In genomic region chr10:78458983-78459638, GRCh38 we compare ENCODE assay signal across 9 cellular contexts.
DNase-seq lines count a peak whose midpoint lies in the region; ATAC-seq and TF ChIP-seq lines count a peak whose summit lies in the region.
"Had no signal": no experiment of that assay in that cellular context is flagged by ENCODE, and none has a peak within 500 bp of the region (broad histone marks: within the 10 kb centered on the region; RNA-seq: fewer than 3 reads in every experiment).

No MANE protein-coding gene starts in this region.

- TF ChIP-seq CTCF in choroid plexus epithelial cell (conservative IDR thresholded peaks at IDR 0.05; ENCODE audit: low read depth, low read length) = no peak

- ATAC-seq in HG03159 (IDR thresholded peaks at IDR 0.05; ENCODE audit: unreplicated experiment) = no peak

- H3K4me3 ChIP-seq in choroid plexus epithelial cell (ENCODE audit: low read depth, low read length) (no peak overlapping the region), skeletal muscle cell (ENCODE audit: low read depth, low read length) (no peak overlapping the region)

- DNase-seq in SIG-M5 treated with dmso at 0.1 percent for 504 hours (lab: John Stamatoyannopoulos, UW; ENCODE audit: unreplicated experiment) (peak; percentile 47), SIG-M5 (lab: John Stamatoyannopoulos, UW) (no peak), NCI-H2196 (lab: John Stamatoyannopoulos, UW; ENCODE audit: unreplicated experiment) (peak; percentile 65), choroid plexus epithelial cell (ENCODE audit: low read depth) (peak; percentile 66), skeletal muscle cell (ENCODE audit: low read depth) (peak; percentile 36), NCI-H1694 treated with DMSO at 0.1 percent for 48 hours (lab: John Stamatoyannopoulos, UW) (no peak), ureter (ENCODE audit: low spot score) (no peak)
- DNase-seq: RPMI8226 had no signal

Comparison
In these comparisons a context has a peak if more than half of its experiments do, and no peak if none do; other contexts are left out.
1. DNase-seq: peak in SIG-M5 treated with dmso at 0.1 percent for 504 hours (single experiment), NCI-H2196 (single experiment), choroid plexus epithelial cell (single experiment) and skeletal muscle cell (single experiment); none in SIG-M5 (single experiment), NCI-H1694 treated with DMSO at 0.1 percent for 48 hours (single experiment) and ureter (single experiment).